ENCODE assay signal across 21 cellular contexts in genomic region chr11:27276141-27276540, GRCh38.
DNase-seq lines count a peak whose midpoint lies in the region; ATAC-seq, FAIRE-seq and TF ChIP-seq lines count a peak whose summit lies in the region.
"Had no signal": no experiment of that assay in that cellular context is flagged by ENCODE, and none has a peak within 500 bp of the region (broad histone marks: within the 10 kb centered on the region; RNA-seq: fewer than 3 reads in every experiment).

No MANE protein-coding gene starts in this region.

- no TSS peak for BruUV-seq in Panc1 (replicated peaks; lab: Mats Ljungman, UMichigan)

- POLR2A ChIA-PET in Panc1 (lab: Charles Lee) (no interaction called here), H1 (lab: Charles Lee; ENCODE audit: partially characterized antibody) (no interaction called here)

- H3K23ac ChIP-seq in H1 (ENCODE audit: insufficient read length) (no peak overlapping the region), trophoblast cell (ENCODE audit: low read length) (no peak overlapping the region)

- no peak overlapping the region for H4K8ac ChIP-seq in H1 (ENCODE audit: extremely low read depth, insufficient read depth, low read length)
- H4K8ac ChIP-seq in trophoblast cell (ENCODE audit: low read depth, low read length) = no peak overlapping the region

- H2BK5ac ChIP-seq in H1 (ENCODE audit: low read depth, low read length) (no peak overlapping the region), trophoblast cell (ENCODE audit: low read depth, low read length, poor library complexity) (no peak overlapping the region)

- peaks cover 1% of the 10 kb centered on the region; the same call in 1 of the 2 replicates for H3K23me2 ChIP-seq in H1 (ENCODE audit: low read depth, low read length)

- H3K14ac ChIP-seq in H1 (ENCODE audit: insufficient read length) (no peak overlapping the region), trophoblast cell (ENCODE audit: low read length) (no peak overlapping the region)

- H3K4me3 ChIP-seq in Panc1 (ENCODE audit: low read depth in 2 of 2, low read length in 2 of 2) (no peak overlapping the region), H1 (ENCODE audit: extremely low read depth in 1 of 4, insufficient read depth in 2 of 4, low read depth in 3 of 4, low read length in 4 of 4) (no peak overlapping the region), trophoblast cell (ENCODE audit: low read depth, low read length) (no peak overlapping the region)
- H3K4me3 ChIP-seq: BLaER1 treated with 17β-estradiol and CSF1 and Interleukin-3, amounts not matched to agents 10 nM and 100 nM had no signal

- H2BK120ac ChIP-seq in H1 (replicated peaks; ENCODE audit: low read depth, low read length) = no peak overlapping the region
- no peak overlapping the region for H2BK120ac ChIP-seq in trophoblast cell (ENCODE audit: insufficient read depth, low read length, poor library complexity)

- H3K56ac ChIP-seq in H1 (replicated peaks; ENCODE audit: insufficient read length, low read depth, low read length) = no peak overlapping the region

- 94% methylated on average over 1 of the region's 1 CpG; no CpG with 5 or more reads in 1 of the 2 experiments for WGBS in H1 (ENCODE audit: extremely low coverage in 1 of 2, insufficient coverage in 1 of 2, insufficient read length in 1 of 2, insufficient replicate concordance in 2 of 2, low coverage in 1 of 2, low lambda C conversion rate in 2 of 2, missing lambda C conversion rate in 1 of 2), 2 experiments
- no CpG with 5 or more reads among the region's 1 CpG for WGBS in trophoblast cell (ENCODE audit: extremely low coverage, insufficient coverage, insufficient read length)

- TF ChIP-seq CTCF in Panc1 (IDR thresholded peaks at IDR 0.05) (no peak), H1 (IDR thresholded peaks at IDR 0.05; ENCODE audit: control extremely low read depth in 1 of 3, insufficient read depth in 1 of 3, low read depth in 1 of 3, low read length in 3 of 3) (no peak)

- H3K9me3 ChIP-seq in Panc1 (ENCODE audit: control insufficient read depth, insufficient read depth, low read depth, low read length) (no peaks in the 10 kb centered on the region), H1 (ENCODE audit: insufficient read depth in 2 of 2, low read depth in 1 of 2, low read length in 1 of 2) (no peaks in the 10 kb centered on the region), trophoblast cell (ENCODE audit: insufficient read depth, low read depth, low read length) (no peaks in the 10 kb centered on the region)
- H3K9me3 ChIP-seq: Caco-2 had no signal

- H3K4me2 ChIP-seq in H1 (ENCODE audit: insufficient read depth in 1 of 2, low read depth in 2 of 2, low read length in 2 of 2) (no peak overlapping the region), trophoblast cell (ENCODE audit: low read length) (no peak overlapping the region)
- H3K4me2 ChIP-seq: BLaER1 treated with 17β-estradiol and CSF1 and Interleukin-3, amounts not matched to agents 10 nM and 100 nM had no signal

- TF ChIP-seq POLR2A in H1 (IDR thresholded peaks at IDR 0.05; ENCODE audit: control extremely low read depth in 1 of 2, low read depth in 2 of 2, low read length in 2 of 2) = no peak

- H2AFZ ChIP-seq in H1 (ENCODE audit: low read length) (0 out of 2 replicates have a peak overlapping the region, but pooled peaks have one; percentile 1), trophoblast cell (ENCODE audit: insufficient read depth, low read length, poor library complexity) (no peak overlapping the region)

- ATAC-seq in Panc1 = no peak
- ATAC-seq: CD8-positive, alpha-beta T cell had no signal

- CTCF ChIA-PET in Panc1 (lab: Charles Lee) = no interaction called here
- CTCF ChIA-PET in H1 (lab: Charles Lee; ENCODE audit: partially characterized antibody) = interaction anchor here (3.7 kb wide), 1 partner anchor 20 kb away, joined by 15 read pairs; no protein-coding TSS in a partner anchor

- no peak for TF ChIP-seq EP300 in H1 (IDR thresholded peaks at IDR 0.05; ENCODE audit: borderline replicate concordance in 1 of 2, low read depth in 2 of 2, low read length in 2 of 2)

- peak overlapping the region; percentile 52; the same call in 1 of the 2 replicates for H3K27ac ChIP-seq in Panc1 (ENCODE audit: low read length)
- no peak overlapping the region for H3K27ac ChIP-seq in H1 (ENCODE audit: low read depth, low read length)
- H3K27ac ChIP-seq in trophoblast cell (ENCODE audit: low read depth, low read length) = no peak overlapping the region
- H3K27ac ChIP-seq: BLaER1 treated with 17β-estradiol and CSF1 and Interleukin-3, amounts not matched to agents 10 nM and 100 nM; C4-2B had no signal

- H2BK15ac ChIP-seq in H1 (ENCODE audit: low read length) = no peak overlapping the region

- TF ChIP-seq RAD21 in H1 (IDR thresholded peaks at IDR 0.05 in 1 of 2, conservative IDR thresholded peaks at IDR 0.05 in 1 of 2; ENCODE audit: low read depth in 2 of 2, low read length in 2 of 2) = no peak

- no peak overlapping the region for H3K18ac ChIP-seq in H1 (ENCODE audit: extremely low read depth, low read length)
- H3K18ac ChIP-seq in trophoblast cell (ENCODE audit: low read length) = no peak overlapping the region

- H2BK12ac ChIP-seq in H1 (ENCODE audit: low read depth, low read length) (no peak overlapping the region), trophoblast cell (ENCODE audit: low read length) (no peak overlapping the region)

- H3K4ac ChIP-seq in H1 (replicated peaks; ENCODE audit: insufficient read length, low read depth, low read length) (no peak overlapping the region), trophoblast cell (ENCODE audit: low read depth, low read length) (no peak overlapping the region)

- H3K9ac ChIP-seq in H1 (replicated peaks in 1 of 4; ENCODE audit: extremely low read depth in 1 of 4, low read depth in 3 of 4, low read length in 3 of 4) = no peak overlapping the region
- no peak overlapping the region for H3K9ac ChIP-seq in trophoblast cell (ENCODE audit: low read length)
- H3K9ac ChIP-seq: BLaER1 treated with 17β-estradiol and CSF1 and Interleukin-3, amounts not matched to agents 10 nM and 100 nM had no signal

- H3K4me1 ChIP-seq in Panc1 (ENCODE audit: control insufficient read depth, insufficient read depth, low read length) = 0 out of 2 replicates have a peak, but pooled peaks cover 3% of the 10 kb centered on the region
- no peaks in the 10 kb centered on the region for H3K4me1 ChIP-seq in H1 (replicated peaks in 1 of 4; ENCODE audit: control insufficient read depth in 3 of 4, insufficient read depth in 4 of 4, low read length in 3 of 4)
- H3K4me1 ChIP-seq in trophoblast cell (ENCODE audit: control insufficient read depth in 1 of 2, insufficient read depth in 2 of 2, low read length in 2 of 2) = no peaks in the 10 kb centered on the region
- H3K4me1 ChIP-seq: BLaER1 treated with 17β-estradiol and CSF1 and Interleukin-3, amounts not matched to agents 10 nM and 100 nM; Caco-2 had no signal

- DNase-seq in Panc1 (ENCODE audit: low read depth, low spot score) (no peak), H1 (ENCODE audit: low read depth in 1 of 2, low spot score in 2 of 2) (no peak), trophoblast cell (peak; percentile 18 to 44), AML-193 (lab: John Stamatoyannopoulos, UW) (no peak), RKO (ENCODE audit: low spot score) (no peak), UCSD-AML1 (lab: John Stamatoyannopoulos, UW; ENCODE audit: unreplicated experiment) (no peak)
- DNase-seq: 8988T; ACHN; Caco-2; Calu3; CD4-positive, alpha-beta T cell; CD8-positive, alpha-beta T cell; DMS79 treated with DMSO at 0.1 percent for 48 hours; GF-D8 had no signal

- H3K36me3 ChIP-seq in Panc1 (ENCODE audit: control insufficient read depth, insufficient read depth, low read length) (no peaks in the 10 kb centered on the region), H1 (ENCODE audit: control insufficient read depth in 2 of 4, insufficient read depth in 4 of 4, low read length in 3 of 4) (no peaks in the 10 kb centered on the region), trophoblast cell (ENCODE audit: control insufficient read depth in 1 of 2, insufficient read depth in 2 of 2, low read length in 2 of 2) (no peaks in the 10 kb centered on the region)
- H3K36me3 ChIP-seq: BLaER1 treated with 17β-estradiol and CSF1 and Interleukin-3, amounts not matched to agents 10 nM and 100 nM had no signal

- intact Hi-C loops in Panc1 (cut with micrococcal nuclease; ENCODE audit: unreplicated experiment) = no loop called here

- H3K27me3 ChIP-seq in Panc1 (ENCODE audit: control insufficient read depth, insufficient read depth, low read length) = no peaks in the 10 kb centered on the region
- no peaks in the 10 kb centered on the region for H3K27me3 ChIP-seq in H1 (replicated peaks in 1 of 4; ENCODE audit: control insufficient read depth in 3 of 4, extremely low read depth in 1 of 4, insufficient read depth in 3 of 4, low read length in 3 of 4)
- H3K27me3 ChIP-seq in trophoblast cell (ENCODE audit: insufficient read depth, low read length) = no peaks in the 10 kb centered on the region
- H3K27me3 ChIP-seq: BLaER1 treated with 17β-estradiol and CSF1 and Interleukin-3, amounts not matched to agents 10 nM and 100 nM had no signal

- FAIRE-seq in H1 (lab: Jason Lieb, UNC) = no peak
- FAIRE-seq: A204.1, D721Med, G401.6, GM12891, GM19239 had no signal

- in situ Hi-C loops in Panc1 (cut with HindIII; ENCODE audit: low pct_unique_long_range_greater_than_20kb, low sequenced_read_pairs) = no loop called here

- H4K91ac ChIP-seq in H1 (replicated peaks; ENCODE audit: insufficient read length, low read length) = no peak overlapping the region
- H4K91ac ChIP-seq in trophoblast cell (ENCODE audit: low read depth, low read length) = no peak overlapping the region

- no peaks in the 10 kb centered on the region for H3K79me2 ChIP-seq in H1 (ENCODE audit: control insufficient read depth in 1 of 2, insufficient read depth in 2 of 2, low read length in 2 of 2)
- no peaks in the 10 kb centered on the region for H3K79me2 ChIP-seq in trophoblast cell (ENCODE audit: control insufficient read depth, insufficient read depth, low read length, poor library complexity)

- no peak overlapping the region for H4K12ac ChIP-seq in trophoblast cell (ENCODE audit: low read depth, low read length)

- no peak overlapping the region for H2BK20ac ChIP-seq in H1 (ENCODE audit: low read length)

- H4K5ac ChIP-seq in H1 (ENCODE audit: insufficient read length, low read depth, low read length) = no peak overlapping the region

- H4K20me1 ChIP-seq in H1 (replicated peaks in 1 of 2; ENCODE audit: control insufficient read depth in 1 of 2, insufficient read depth in 2 of 2, low read length in 2 of 2) = no peaks in the 10 kb centered on the region
- H4K20me1 ChIP-seq: BLaER1 treated with 17β-estradiol and CSF1 and Interleukin-3, amounts not matched to agents 10 nM and 100 nM had no signal

- H3K79me1 ChIP-seq in H1 (ENCODE audit: low read depth, low read length) = no peaks in the 10 kb centered on the region
- no peaks in the 10 kb centered on the region for H3K79me1 ChIP-seq in trophoblast cell (ENCODE audit: low read length)

- H2AK5ac ChIP-seq in H1 (ENCODE audit: low read depth, low read length) = no peak overlapping the region
- H2AK5ac ChIP-seq in trophoblast cell (ENCODE audit: low read length) = no peak overlapping the region

TF ChIP-seq in H1, 55 proteins besides CTCF, POLR2A, EP300 and RAD21 (continues in another document):
- TF ChIP-seq KDM4A (IDR thresholded peaks at IDR 0.05; ENCODE audit: low read depth, low read length, severe bottlenecking) (no peak), ZNF274 (IDR thresholded peaks at IDR 0.05; ENCODE audit: borderline replicate concordance, extremely low read depth, low read length) (no peak), SP2 (IDR thresholded peaks at IDR 0.05; ENCODE audit: low read length) (no peak), CHD2 (IDR thresholded peaks at IDR 0.05; ENCODE audit: low read length) (no peak)

Comparison
In these comparisons a context has a peak if more than half of its experiments do, and no peak if none do; other contexts are left out.
1. DNase-seq: peak in trophoblast cell (2 of 2); none in Panc1 (single experiment), H1 (0 of 2), AML-193 (0 of 2), RKO (single experiment) and UCSD-AML1 (single experiment).